In genomic region chr5:72197393-72197792, GRCh38 we compare ENCODE assay signal across 31 cellular contexts.
"Had no signal": no experiment of that assay in that cellular context is flagged by ENCODE, and none has a peak within 500 bp of the region (broad histone marks: within the 10 kb centered on the region; RNA-seq: fewer than 3 reads in every experiment).

No MANE protein-coding gene starts in this region.

- ATAC-seq: activated CD4-positive, CD25-positive, alpha-beta regulatory T cell treated with anti-CD3 and anti-CD28 coated beads, Interleukin-2, amount 50 U/mL, for 24 hours; activated CD8-positive, alpha-beta memory T cell treated with anti-CD3 and anti-CD28 coated beads, Interleukin-2, amount 10 ng/mL, durations not matched to agents 7 days and 5 days; activated CD8-positive, alpha-beta T cell treated with anti-CD3 and anti-CD28 coated beads, Interleukin-2, amount 10 ng/mL, durations not matched to agents 7 days and 5 days; activated naive CD8-positive, alpha-beta T cell treated with anti-CD3 and anti-CD28 coated beads, Interleukin-2, amount 50 U/mL, for 24 hours; effector memory CD8-positive, alpha-beta T cell; gastroesophageal sphincter; T-helper 17 cell had no signal

- H3K4me1 ChIP-seq: adrenal gland, esophagus squamous epithelium had no signal

- H3K27me3 ChIP-seq: adrenal gland, gastroesophageal sphincter had no signal

- H3K27ac ChIP-seq: adrenal gland, epithelial cell of prostate, esophagus squamous epithelium, gastroesophageal sphincter, WERI-Rb-1 had no signal

- H3K9me3 Mint-ChIP-seq: activated CD4-positive, alpha-beta T cell treated with anti-CD3 and anti-CD28 coated beads, Interleukin-2, amount 10 ng/mL, durations not matched to agents 24 days and 14 days; activated naive CD8-positive, alpha-beta T cell treated with anti-CD3 and anti-CD28 coated beads for 36 hours; T-helper 2 cell treated with Interferon-gamma antibody and Interleukin-4, amounts not matched to agents 5 μg/mL and 100 μg/mL, for 36 hours had no signal

- H3K4me3 ChIP-seq: adrenal gland, esophagus squamous epithelium, gastroesophageal sphincter had no signal

- H3K4me1 Mint-ChIP-seq: activated naive CD8-positive, alpha-beta T cell treated with anti-CD3 and anti-CD28 coated beads for 36 hours had no signal

- DNase-seq: activated B cell treated with CpG ODN at 0.5 μM for 24 hours; activated CD4-positive, alpha-beta T cell treated with anti-CD3 and anti-CD28 coated beads, Interleukin-2, amount 10 ng/mL, durations not matched to agents 24 days and 14 days; activated CD8-positive, alpha-beta memory T cell treated with anti-CD3 and anti-CD28 coated beads, Interleukin-2, amount 10 ng/mL, durations not matched to agents 7 days and 5 days; activated CD8-positive, alpha-beta memory T cell treated with anti-CD3 and anti-CD28 coated beads, Interleukin-2, amount 50 U/mL, for 4 hours; activated CD8-positive, alpha-beta T cell treated with anti-CD3 and anti-CD28 coated beads, Interleukin-2, amount 10 ng/mL, durations not matched to agents 7 days and 5 days; activated gamma-delta T cell; activated naive CD4-positive, alpha-beta T cell; activated naive CD4-positive, alpha-beta T cell treated with anti-CD3 and anti-CD28 coated beads, Interleukin-2, amount 50 U/mL, for 16 hours; activated naive CD8-positive, alpha-beta T cell treated with anti-CD3 and anti-CD28 coated beads for 36 hours; activated naive CD8-positive, alpha-beta T cell treated with anti-CD3 and anti-CD28 coated beads, Interleukin-2, amount 50 U/mL, for 24 hours; activated T-cell treated with anti-CD3 and anti-CD28 coated beads, Interleukin-2, amount 50 U/mL, for 1 hour; activated T-cell treated with anti-CD3 and anti-CD28 coated beads, Interleukin-2, amount 50 U/mL, for 48 hours; adrenal gland; amygdala; caudate nucleus; cortex of kidney; dermis blood vessel endothelial cell; effector CD4-positive, alpha-beta T cell; effector memory CD8-positive, alpha-beta T cell; esophagus squamous epithelium; foreskin melanocyte; head of caudate nucleus; T-helper 1 cell; T-helper 17 cell; T1000; WERI-Rb-1 had no signal

- H3K27ac Mint-ChIP-seq: activated B cell treated with CpG ODN at 0.5 μM for 24 hours; activated CD4-positive, alpha-beta T cell treated with anti-CD3 and anti-CD28 coated beads, Interleukin-2, amount 10 ng/mL, durations not matched to agents 24 days and 14 days; activated CD8-positive, alpha-beta memory T cell treated with anti-CD3 and anti-CD28 coated beads, Interleukin-2, amount 10 ng/mL, durations not matched to agents 7 days and 5 days; activated CD8-positive, alpha-beta T cell treated with anti-CD3 and anti-CD28 coated beads, Interleukin-2, amount 10 ng/mL, durations not matched to agents 7 days and 5 days; activated naive CD8-positive, alpha-beta T cell treated with anti-CD3 and anti-CD28 coated beads for 36 hours; activated naive CD8-positive, alpha-beta T cell treated with anti-CD3 and anti-CD28 coated beads, Interleukin-2, amount 50 U/mL, for 24 hours; activated T-helper 1 cell treated with anti-CD3 and anti-CD28 coated beads, Interleukin-12 subunit alpha, Interleukin-12 subunit beta, Interleukin-2, Interleukin-4 antibody, amounts not matched to agents 30 ng/mL and 10 ng/mL and 1 ng/mL, durations not matched to agents 14 hours and 24 hours and 36 hours; effector memory CD8-positive, alpha-beta T cell; T-helper 17 cell; T-helper 2 cell treated with Interferon-gamma antibody and Interleukin-4, amounts not matched to agents 5 μg/mL and 100 μg/mL, for 36 hours had no signal

- H3K9me3 ChIP-seq: adrenal gland, esophagus squamous epithelium, gastroesophageal sphincter had no signal

- H3K4me3 Mint-ChIP-seq: activated B cell treated with CpG ODN at 0.5 μM for 24 hours; activated CD4-positive, alpha-beta T cell treated with anti-CD3 and anti-CD28 coated beads, Interleukin-2, amount 10 ng/mL, durations not matched to agents 24 days and 14 days; activated CD8-positive, alpha-beta memory T cell treated with anti-CD3 and anti-CD28 coated beads, Interleukin-2, amount 10 ng/mL, durations not matched to agents 7 days and 5 days; activated CD8-positive, alpha-beta T cell treated with anti-CD3 and anti-CD28 coated beads, Interleukin-2, amount 10 ng/mL, durations not matched to agents 7 days and 5 days; activated naive CD8-positive, alpha-beta T cell treated with anti-CD3 and anti-CD28 coated beads for 36 hours; activated naive CD8-positive, alpha-beta T cell treated with anti-CD3 and anti-CD28 coated beads, Interleukin-2, amount 50 U/mL, for 24 hours; activated T-helper 1 cell treated with anti-CD3 and anti-CD28 coated beads, Interleukin-12 subunit alpha, Interleukin-12 subunit beta, Interleukin-2, Interleukin-4 antibody, amounts not matched to agents 30 ng/mL and 10 ng/mL and 1 ng/mL, durations not matched to agents 14 hours and 24 hours and 36 hours; effector memory CD8-positive, alpha-beta T cell; T-helper 17 cell; T-helper 2 cell treated with Interferon-gamma antibody and Interleukin-4, amounts not matched to agents 5 μg/mL and 100 μg/mL, for 36 hours had no signal
